In genomic region chr4:97987019-97987648, GRCh38 we compare ENCODE assay signal across 8 cellular contexts.
DNase-seq lines count a peak whose midpoint lies in the region; ATAC-seq, FAIRE-seq and TF ChIP-seq lines count a peak whose summit lies in the region.

No MANE protein-coding gene starts in this region.

- peaks cover 29% of the 10 kb centered on the region for H3K27me3 Mint-ChIP-seq in progenitor cell of endocrine pancreas
- H3K27me3 Mint-ChIP-seq in effector memory CD8-positive, alpha-beta T cell: no peaks in the 10 kb centered on the region

- no peak overlapping the region for H3K27ac Mint-ChIP-seq in progenitor cell of endocrine pancreas
- H3K27ac Mint-ChIP-seq in effector memory CD8-positive, alpha-beta T cell: no peak overlapping the region

- peak; percentile 77 for TF ChIP-seq CTCF in progenitor cell of endocrine pancreas (IDR thresholded peaks at IDR 0.05; ENCODE audit: unreplicated experiment)

- DNase-seq in DMS153 treated with DMSO at 0.1 percent for 48 hours (lab: John Stamatoyannopoulos, UW; ENCODE audit: unreplicated experiment) (peak; percentile 25), DMS153 (lab: John Stamatoyannopoulos, UW) (no peak), NCI-H460 (ENCODE audit: extremely low read depth, low read depth) (peak; percentile 8), progenitor cell of endocrine pancreas (ENCODE audit: low spot score, unreplicated experiment) (no peak)
- no peak for DNase-seq in stimulated activated CD4-positive, alpha-beta T cell treated with anti-CD3 and anti-CD28 coated beads, Interleukin-2, amount 100 ng/mL, for 48 hours
- no peak for DNase-seq in effector memory CD8-positive, alpha-beta T cell

- peak; percentile 51 for FAIRE-seq in colon (lab: Jason Lieb, UNC)

- no peak for ATAC-seq in HG03442 (IDR thresholded peaks at IDR 0.05; ENCODE audit: unreplicated experiment)
- ATAC-seq in effector memory CD8-positive, alpha-beta T cell (replicated peaks): no peak

- H3K9me3 Mint-ChIP-seq in progenitor cell of endocrine pancreas (ENCODE audit: low read depth): peaks cover 8% of the 10 kb centered on the region
- H3K9me3 Mint-ChIP-seq in effector memory CD8-positive, alpha-beta T cell: no peaks in the 10 kb centered on the region

- H3K36me3 Mint-ChIP-seq in progenitor cell of endocrine pancreas (ENCODE audit: insufficient read depth): peaks cover 4% of the 10 kb centered on the region
- no peaks in the 10 kb centered on the region for H3K36me3 Mint-ChIP-seq in effector memory CD8-positive, alpha-beta T cell (ENCODE audit: insufficient read depth)

- no peak overlapping the region for H3K4me3 Mint-ChIP-seq in progenitor cell of endocrine pancreas (ENCODE audit: low read depth)
- no peak overlapping the region for H3K4me3 Mint-ChIP-seq in effector memory CD8-positive, alpha-beta T cell

- no peaks in the 10 kb centered on the region for H3K4me1 Mint-ChIP-seq in progenitor cell of endocrine pancreas (ENCODE audit: low read depth)
- H3K4me1 Mint-ChIP-seq in effector memory CD8-positive, alpha-beta T cell (ENCODE audit: low read depth in 2 of 2): no peaks in the 10 kb centered on the region

Comparison
In these comparisons a context has a peak if more than half of its experiments do, and no peak if none do; other contexts are left out.
1. DNase-seq: peak in DMS153 treated with DMSO at 0.1 percent for 48 hours (single experiment) and NCI-H460 (single experiment); none in DMS153 (single experiment), progenitor cell of endocrine pancreas (single experiment), stimulated activated CD4-positive, alpha-beta T cell treated with anti-CD3 and anti-CD28 coated beads, Interleukin-2, amount 100 ng/mL, for 48 hours (0 of 2) and effector memory CD8-positive, alpha-beta T cell (0 of 3).